In the genomic region with DNA sequence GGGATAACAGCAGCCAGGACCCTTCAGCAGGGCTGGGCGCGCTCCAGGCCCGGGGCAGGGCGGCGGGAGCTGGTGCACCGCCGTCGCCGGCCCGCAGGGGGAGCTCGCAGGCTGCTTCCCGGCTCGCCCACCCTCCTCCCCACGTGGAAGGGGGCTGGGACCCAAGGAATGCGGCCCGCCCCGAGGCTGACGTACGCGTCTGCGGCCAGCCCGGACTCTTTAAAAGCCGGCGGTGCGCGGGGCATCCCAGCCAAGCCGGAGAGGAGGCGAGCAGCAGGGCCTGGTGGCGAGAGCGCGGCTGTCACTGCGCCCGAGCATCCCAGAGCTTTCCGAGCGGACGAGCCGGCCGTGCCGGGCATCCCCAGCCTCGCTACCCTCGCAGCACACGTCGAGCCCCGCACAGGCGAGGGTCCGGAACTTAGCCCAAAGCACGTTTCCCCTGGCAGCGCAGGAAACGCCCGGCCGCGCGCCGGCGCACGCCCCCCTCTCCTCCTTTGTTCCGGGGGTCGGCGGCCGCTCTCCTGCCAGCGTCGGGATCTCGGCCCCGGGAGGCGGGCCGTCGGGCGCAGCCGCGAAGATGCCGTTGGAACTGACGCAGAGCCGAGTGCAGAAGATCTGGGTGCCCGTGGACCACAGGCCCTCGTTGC, we compare ENCODE assay signal across 1 cellular context.
TF ChIP-seq lines count a peak whose summit lies in the region.

A gene (plus strand): TSS at position 249 of the 647 bp plus-strand sequence. CDS start 329 bp downstream, at position 578.

TF ChIP-seq in HepG2, 621 proteins besides CTCF, POLR2A, EP300 and RAD21 (continued from another document and continues in another):
- TF ChIP-seq, protein P1, sequence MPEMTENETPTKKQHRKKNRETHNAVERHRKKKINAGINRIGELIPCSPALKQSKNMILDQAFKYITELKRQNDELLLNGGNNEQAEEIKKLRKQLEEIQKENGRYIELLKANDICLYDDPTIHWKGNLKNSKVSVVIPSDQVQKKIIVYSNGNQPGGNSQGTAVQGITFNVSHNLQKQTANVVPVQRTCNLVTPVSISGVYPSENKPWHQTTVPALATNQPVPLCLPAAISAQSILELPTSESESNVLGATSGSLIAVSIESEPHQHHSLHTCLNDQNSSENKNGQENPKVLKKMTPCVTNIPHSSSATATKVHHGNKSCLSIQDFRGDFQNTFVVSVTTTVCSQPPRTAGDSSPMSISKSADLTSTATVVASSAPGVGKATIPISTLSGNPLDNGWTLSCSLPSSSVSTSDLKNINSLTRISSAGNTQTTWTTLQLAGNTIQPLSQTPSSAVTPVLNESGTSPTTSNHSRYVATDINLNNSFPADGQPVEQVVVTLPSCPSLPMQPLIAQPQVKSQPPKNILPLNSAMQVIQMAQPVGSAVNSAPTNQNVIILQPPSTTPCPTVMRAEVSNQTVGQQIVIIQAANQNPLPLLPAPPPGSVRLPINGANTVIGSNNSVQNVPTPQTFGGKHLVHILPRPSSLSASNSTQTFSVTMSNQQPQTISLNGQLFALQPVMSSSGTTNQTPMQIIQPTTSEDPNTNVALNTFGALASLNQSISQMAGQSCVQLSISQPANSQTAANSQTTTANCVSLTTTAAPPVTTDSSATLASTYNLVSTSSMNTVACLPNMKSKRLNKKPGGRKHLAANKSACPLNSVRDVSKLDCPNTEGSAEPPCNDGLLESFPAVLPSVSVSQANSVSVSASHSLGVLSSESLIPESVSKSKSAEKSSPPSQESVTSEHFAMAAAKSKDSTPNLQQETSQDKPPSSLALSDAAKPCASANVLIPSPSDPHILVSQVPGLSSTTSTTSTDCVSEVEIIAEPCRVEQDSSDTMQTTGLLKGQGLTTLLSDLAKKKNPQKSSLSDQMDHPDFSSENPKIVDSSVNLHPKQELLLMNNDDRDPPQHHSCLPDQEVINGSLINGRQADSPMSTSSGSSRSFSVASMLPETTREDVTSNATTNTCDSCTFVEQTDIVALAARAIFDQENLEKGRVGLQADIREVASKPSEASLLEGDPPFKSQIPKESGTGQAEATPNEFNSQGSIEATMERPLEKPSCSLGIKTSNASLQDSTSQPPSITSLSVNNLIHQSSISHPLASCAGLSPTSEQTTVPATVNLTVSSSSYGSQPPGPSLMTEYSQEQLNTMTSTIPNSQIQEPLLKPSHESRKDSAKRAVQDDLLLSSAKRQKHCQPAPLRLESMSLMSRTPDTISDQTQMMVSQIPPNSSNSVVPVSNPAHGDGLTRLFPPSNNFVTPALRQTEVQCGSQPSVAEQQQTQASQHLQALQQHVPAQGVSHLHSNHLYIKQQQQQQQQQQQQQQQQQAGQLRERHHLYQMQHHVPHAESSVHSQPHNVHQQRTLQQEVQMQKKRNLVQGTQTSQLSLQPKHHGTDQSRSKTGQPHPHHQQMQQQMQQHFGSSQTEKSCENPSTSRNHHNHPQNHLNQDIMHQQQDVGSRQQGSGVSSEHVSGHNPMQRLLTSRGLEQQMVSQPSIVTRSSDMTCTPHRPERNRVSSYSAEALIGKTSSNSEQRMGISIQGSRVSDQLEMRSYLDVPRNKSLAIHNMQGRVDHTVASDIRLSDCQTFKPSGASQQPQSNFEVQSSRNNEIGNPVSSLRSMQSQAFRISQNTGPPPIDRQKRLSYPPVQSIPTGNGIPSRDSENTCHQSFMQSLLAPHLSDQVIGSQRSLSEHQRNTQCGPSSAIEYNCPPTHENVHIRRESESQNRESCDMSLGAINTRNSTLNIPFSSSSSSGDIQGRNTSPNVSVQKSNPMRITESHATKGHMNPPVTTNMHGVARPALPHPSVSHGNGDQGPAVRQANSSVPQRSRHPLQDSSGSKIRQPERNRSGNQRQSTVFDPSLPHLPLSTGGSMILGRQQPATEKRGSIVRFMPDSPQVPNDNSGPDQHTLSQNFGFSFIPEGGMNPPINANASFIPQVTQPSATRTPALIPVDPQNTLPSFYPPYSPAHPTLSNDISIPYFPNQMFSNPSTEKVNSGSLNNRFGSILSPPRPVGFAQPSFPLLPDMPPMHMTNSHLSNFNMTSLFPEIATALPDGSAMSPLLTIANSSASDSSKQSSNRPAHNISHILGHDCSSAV (CRISPR knock-in tag; IDR thresholded peaks at IDR 0.05; ENCODE audit: borderline replicate concordance): 0 out of 2 replicates have a peak, but pooled peaks have one; percentile 37
- peak; percentile 88 for TF ChIP-seq ZSCAN21 (CRISPR knock-in tag; IDR thresholded peaks at IDR 0.05; ENCODE audit: borderline replicate concordance)
- TF ChIP-seq, protein P2, sequence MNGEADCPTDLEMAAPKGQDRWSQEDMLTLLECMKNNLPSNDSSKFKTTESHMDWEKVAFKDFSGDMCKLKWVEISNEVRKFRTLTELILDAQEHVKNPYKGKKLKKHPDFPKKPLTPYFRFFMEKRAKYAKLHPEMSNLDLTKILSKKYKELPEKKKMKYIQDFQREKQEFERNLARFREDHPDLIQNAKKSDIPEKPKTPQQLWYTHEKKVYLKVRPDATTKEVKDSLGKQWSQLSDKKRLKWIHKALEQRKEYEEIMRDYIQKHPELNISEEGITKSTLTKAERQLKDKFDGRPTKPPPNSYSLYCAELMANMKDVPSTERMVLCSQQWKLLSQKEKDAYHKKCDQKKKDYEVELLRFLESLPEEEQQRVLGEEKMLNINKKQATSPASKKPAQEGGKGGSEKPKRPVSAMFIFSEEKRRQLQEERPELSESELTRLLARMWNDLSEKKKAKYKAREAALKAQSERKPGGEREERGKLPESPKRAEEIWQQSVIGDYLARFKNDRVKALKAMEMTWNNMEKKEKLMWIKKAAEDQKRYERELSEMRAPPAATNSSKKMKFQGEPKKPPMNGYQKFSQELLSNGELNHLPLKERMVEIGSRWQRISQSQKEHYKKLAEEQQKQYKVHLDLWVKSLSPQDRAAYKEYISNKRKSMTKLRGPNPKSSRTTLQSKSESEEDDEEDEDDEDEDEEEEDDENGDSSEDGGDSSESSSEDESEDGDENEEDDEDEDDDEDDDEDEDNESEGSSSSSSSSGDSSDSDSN (CRISPR knock-in tag; IDR thresholded peaks at IDR 0.05): peak; percentile 59
- TF ChIP-seq ZFP36L2 (CRISPR knock-in tag; IDR thresholded peaks at IDR 0.05): no peak
- TF ChIP-seq ZMYM4 (CRISPR knock-in tag; IDR thresholded peaks at IDR 0.05): peak; percentile 86
- TF ChIP-seq PHF21A (CRISPR knock-in tag; IDR thresholded peaks at IDR 0.05): peak; percentile 44; the same call in 1 of the 2 replicates
- no peak for TF ChIP-seq KDM1A (CRISPR knock-in tag; IDR thresholded peaks at IDR 0.05)
- TF ChIP-seq ZNF451 (CRISPR knock-in tag; IDR thresholded peaks at IDR 0.05): peak; percentile 33; the same call in 1 of the 2 replicates
- TF ChIP-seq, protein P3, sequence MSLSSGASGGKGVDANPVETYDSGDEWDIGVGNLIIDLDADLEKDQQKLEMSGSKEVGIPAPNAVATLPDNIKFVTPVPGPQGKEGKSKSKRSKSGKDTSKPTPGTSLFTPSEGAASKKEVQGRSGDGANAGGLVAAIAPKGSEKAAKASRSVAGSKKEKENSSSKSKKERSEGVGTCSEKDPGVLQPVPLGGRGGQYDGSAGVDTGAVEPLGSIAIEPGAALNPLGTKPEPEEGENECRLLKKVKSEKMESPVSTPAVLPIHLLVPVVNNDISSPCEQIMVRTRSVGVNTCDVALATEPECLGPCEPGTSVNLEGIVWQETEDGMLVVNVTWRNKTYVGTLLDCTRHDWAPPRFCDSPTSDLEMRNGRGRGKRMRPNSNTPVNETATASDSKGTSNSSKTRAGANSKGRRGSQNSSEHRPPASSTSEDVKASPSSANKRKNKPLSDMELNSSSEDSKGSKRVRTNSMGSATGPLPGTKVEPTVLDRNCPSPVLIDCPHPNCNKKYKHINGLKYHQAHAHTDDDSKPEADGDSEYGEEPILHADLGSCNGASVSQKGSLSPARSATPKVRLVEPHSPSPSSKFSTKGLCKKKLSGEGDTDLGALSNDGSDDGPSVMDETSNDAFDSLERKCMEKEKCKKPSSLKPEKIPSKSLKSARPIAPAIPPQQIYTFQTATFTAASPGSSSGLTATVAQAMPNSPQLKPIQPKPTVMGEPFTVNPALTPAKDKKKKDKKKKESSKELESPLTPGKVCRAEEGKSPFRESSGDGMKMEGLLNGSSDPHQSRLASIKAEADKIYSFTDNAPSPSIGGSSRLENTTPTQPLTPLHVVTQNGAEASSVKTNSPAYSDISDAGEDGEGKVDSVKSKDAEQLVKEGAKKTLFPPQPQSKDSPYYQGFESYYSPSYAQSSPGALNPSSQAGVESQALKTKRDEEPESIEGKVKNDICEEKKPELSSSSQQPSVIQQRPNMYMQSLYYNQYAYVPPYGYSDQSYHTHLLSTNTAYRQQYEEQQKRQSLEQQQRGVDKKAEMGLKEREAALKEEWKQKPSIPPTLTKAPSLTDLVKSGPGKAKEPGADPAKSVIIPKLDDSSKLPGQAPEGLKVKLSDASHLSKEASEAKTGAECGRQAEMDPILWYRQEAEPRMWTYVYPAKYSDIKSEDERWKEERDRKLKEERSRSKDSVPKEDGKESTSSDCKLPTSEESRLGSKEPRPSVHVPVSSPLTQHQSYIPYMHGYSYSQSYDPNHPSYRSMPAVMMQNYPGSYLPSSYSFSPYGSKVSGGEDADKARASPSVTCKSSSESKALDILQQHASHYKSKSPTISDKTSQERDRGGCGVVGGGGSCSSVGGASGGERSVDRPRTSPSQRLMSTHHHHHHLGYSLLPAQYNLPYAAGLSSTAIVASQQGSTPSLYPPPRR (CRISPR knock-in tag; IDR thresholded peaks at IDR 0.05; ENCODE audit: borderline replicate concordance): peak; percentile 67
- TF ChIP-seq, protein P4, sequence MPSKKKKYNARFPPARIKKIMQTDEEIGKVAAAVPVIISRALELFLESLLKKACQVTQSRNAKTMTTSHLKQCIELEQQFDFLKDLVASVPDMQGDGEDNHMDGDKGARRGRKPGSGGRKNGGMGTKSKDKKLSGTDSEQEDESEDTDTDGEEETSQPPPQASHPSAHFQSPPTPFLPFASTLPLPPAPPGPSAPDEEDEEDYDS (CRISPR knock-in tag; IDR thresholded peaks at IDR 0.05): peak; percentile 99
- TF ChIP-seq, protein P5, sequence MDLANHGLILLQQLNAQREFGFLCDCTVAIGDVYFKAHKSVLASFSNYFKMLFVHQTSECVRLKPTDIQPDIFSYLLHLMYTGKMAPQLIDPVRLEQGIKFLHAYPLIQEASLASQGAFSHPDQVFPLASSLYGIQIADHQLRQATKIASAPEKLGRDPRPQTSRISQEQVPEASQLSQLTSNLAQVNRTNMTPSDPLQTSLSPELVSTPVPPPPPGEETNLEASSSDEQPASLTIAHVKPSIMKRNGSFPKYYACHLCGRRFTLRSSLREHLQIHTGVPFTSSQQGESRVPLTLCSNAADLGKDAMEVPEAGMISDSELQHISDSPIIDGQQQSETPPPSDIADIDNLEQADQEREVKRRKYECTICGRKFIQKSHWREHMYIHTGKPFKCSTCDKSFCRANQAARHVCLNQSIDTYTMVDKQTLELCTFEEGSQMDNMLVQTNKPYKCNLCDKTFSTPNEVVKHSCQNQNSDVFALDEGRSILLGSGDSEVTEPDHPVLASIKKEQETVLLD (CRISPR knock-in tag; IDR thresholded peaks at IDR 0.05; ENCODE audit: low read depth): no peak; the same call in 1 of the 2 replicates
- peak; percentile 84 for TF ChIP-seq CBX1 (IDR thresholded peaks at IDR 0.05; ENCODE audit: low read depth)
- no peak for TF ChIP-seq ZNF713 (CRISPR knock-in tag; IDR thresholded peaks at IDR 0.05)
- TF ChIP-seq, protein P6, sequence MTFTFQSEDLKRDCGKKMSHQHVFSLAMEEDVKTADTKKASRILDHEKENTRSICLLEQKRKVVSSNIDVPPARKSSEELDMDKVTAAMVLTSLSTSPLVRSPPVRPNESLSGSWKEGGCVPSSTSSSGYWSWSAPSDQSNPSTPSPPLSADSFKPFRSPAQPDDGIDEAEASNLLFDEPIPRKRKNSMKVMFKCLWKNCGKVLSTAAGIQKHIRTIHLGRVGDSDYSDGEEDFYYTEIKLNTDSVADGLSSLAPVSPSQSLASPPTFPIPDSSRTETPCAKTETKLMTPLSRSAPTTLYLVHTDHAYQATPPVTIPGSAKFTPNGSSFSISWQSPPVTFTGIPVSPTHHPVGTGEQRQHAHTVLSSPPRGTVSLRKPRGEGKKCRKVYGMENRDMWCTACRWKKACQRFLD (CRISPR knock-in tag; IDR thresholded peaks at IDR 0.05; ENCODE audit: borderline replicate concordance): 0 out of 2 replicates have a peak, but pooled peaks have one; percentile 91
- TF ChIP-seq, protein P7, sequence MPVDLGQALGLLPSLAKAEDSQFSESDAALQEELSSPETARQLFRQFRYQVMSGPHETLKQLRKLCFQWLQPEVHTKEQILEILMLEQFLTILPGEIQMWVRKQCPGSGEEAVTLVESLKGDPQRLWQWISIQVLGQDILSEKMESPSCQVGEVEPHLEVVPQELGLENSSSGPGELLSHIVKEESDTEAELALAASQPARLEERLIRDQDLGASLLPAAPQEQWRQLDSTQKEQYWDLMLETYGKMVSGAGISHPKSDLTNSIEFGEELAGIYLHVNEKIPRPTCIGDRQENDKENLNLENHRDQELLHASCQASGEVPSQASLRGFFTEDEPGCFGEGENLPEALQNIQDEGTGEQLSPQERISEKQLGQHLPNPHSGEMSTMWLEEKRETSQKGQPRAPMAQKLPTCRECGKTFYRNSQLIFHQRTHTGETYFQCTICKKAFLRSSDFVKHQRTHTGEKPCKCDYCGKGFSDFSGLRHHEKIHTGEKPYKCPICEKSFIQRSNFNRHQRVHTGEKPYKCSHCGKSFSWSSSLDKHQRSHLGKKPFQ (CRISPR knock-in tag; IDR thresholded peaks at IDR 0.05; ENCODE audit: insufficient replicate concordance): peak; percentile 14
- TF ChIP-seq ZNF761 (CRISPR knock-in tag; conservative IDR thresholded peaks at IDR 0.05): peak; percentile 78
- no peak for TF ChIP-seq KDM6A (CRISPR knock-in tag; IDR thresholded peaks at IDR 0.05; ENCODE audit: low read depth)
- TF ChIP-seq ZNF563 (CRISPR knock-in tag; IDR thresholded peaks at IDR 0.05): peak; percentile 81
- no peak for TF ChIP-seq RBM22 (optimal IDR thresholded peaks at IDR 0.05; ENCODE audit: low read length)
- peak; percentile 94; the same call in 1 of the 2 replicates for TF ChIP-seq IRX3 (CRISPR knock-in tag; IDR thresholded peaks at IDR 0.05; ENCODE audit: borderline replicate concordance, low read depth)
- TF ChIP-seq ZNF75D (CRISPR knock-in tag; IDR thresholded peaks at IDR 0.05; ENCODE audit: borderline replicate concordance): no peak
- peak; percentile 81 for TF ChIP-seq ZFP36 (IDR thresholded peaks at IDR 0.05; ENCODE audit: borderline replicate concordance, low read depth, low read length, partially characterized antibody)
- 0 out of 2 replicates have a peak, but pooled peaks have one; percentile 31 for TF ChIP-seq ZFP62 (CRISPR knock-in tag; IDR thresholded peaks at IDR 0.05)
- TF ChIP-seq ZSCAN9 (CRISPR knock-in tag; IDR thresholded peaks at IDR 0.05; ENCODE audit: borderline replicate concordance): peak; percentile 56; the same call in 1 of the 2 replicates
- no peak for TF ChIP-seq HCFC1 (IDR thresholded peaks at IDR 0.05; ENCODE audit: low read depth, low read length)
- TF ChIP-seq GATA4 (IDR thresholded peaks at IDR 0.05; ENCODE audit: borderline replicate concordance, low read depth): peak; percentile 75; the same call in 1 of the 2 replicates
- TF ChIP-seq MED1 (CRISPR knock-in tag; IDR thresholded peaks at IDR 0.05): peak; percentile 70
- TF ChIP-seq FOXK1 (CRISPR knock-in tag; IDR thresholded peaks at IDR 0.05; ENCODE audit: borderline replicate concordance, low read depth): peak; percentile 39; the same call in 1 of the 2 replicates
- TF ChIP-seq ZNF20 (CRISPR knock-in tag; IDR thresholded peaks at IDR 0.05): no peak
- no peak for TF ChIP-seq NPAS2 (CRISPR knock-in tag; IDR thresholded peaks at IDR 0.05; ENCODE audit: borderline replicate concordance)
- peak; percentile 50; the same call in 1 of the 2 replicates for TF ChIP-seq RXRB (CRISPR knock-in tag; IDR thresholded peaks at IDR 0.05; ENCODE audit: borderline replicate concordance)
- TF ChIP-seq TBX2 (CRISPR knock-in tag; IDR thresholded peaks at IDR 0.05; ENCODE audit: borderline replicate concordance): peak; percentile 73; the same call in 1 of the 2 replicates
- TF ChIP-seq KMT2B (CRISPR knock-in tag; IDR thresholded peaks at IDR 0.05): peak; percentile 35; the same call in 1 of the 2 replicates
- TF ChIP-seq ZEB1 (IDR thresholded peaks at IDR 0.05; ENCODE audit: insufficient replicate concordance, low read depth): no peak
- no peak for TF ChIP-seq ATRX (CRISPR knock-in tag; IDR thresholded peaks at IDR 0.05; ENCODE audit: borderline replicate concordance)
